Comparison of ENCODE assay signal across 17 cellular contexts in genomic region chr9:125106285-125106893, GRCh38. TPM values are rescaled to one million over a fixed set of nuclear protein-coding genes. Genes with fewer than 3 reads are reported as not detected.
DNase-seq lines count a peak whose midpoint lies in the region; ATAC-seq and TF ChIP-seq lines count a peak whose summit lies in the region.
"Had no signal": no experiment of that assay in that cellular context is flagged by ENCODE, and none has a peak within 500 bp of the region (broad histone marks: within the 10 kb centered on the region; RNA-seq: fewer than 3 reads in every experiment).

No MANE protein-coding gene starts in this region.

- peak overlapping the region; percentile 70 for H3K27ac Mint-ChIP-seq in osteocyte (ENCODE audit: unreplicated experiment)
- H3K27ac Mint-ChIP-seq: activated CD8-positive, alpha-beta T cell treated with anti-CD3 and anti-CD28 coated beads, Interleukin-2, amount 10 ng/mL, durations not matched to agents 7 days and 5 days; activated T-helper 1 cell treated with anti-CD3 and anti-CD28 coated beads, Interleukin-12 subunit alpha, Interleukin-12 subunit beta, Interleukin-2, Interleukin-4 antibody, amounts not matched to agents 30 ng/mL and 10 ng/mL and 1 ng/mL, durations not matched to agents 14 hours and 24 hours and 36 hours; T-cell had no signal

- no peak overlapping the region for H3K4me3 ChIP-seq in upper lobe of right lung
- H3K4me3 ChIP-seq: suprapubic skin had no signal

- no peaks in the 10 kb centered on the region for H3K9me3 ChIP-seq in upper lobe of right lung
- H3K9me3 ChIP-seq: suprapubic skin had no signal

- H3K4me3 Mint-ChIP-seq in osteocyte (ENCODE audit: unreplicated experiment) = no peak overlapping the region
- H3K4me3 Mint-ChIP-seq: activated CD8-positive, alpha-beta T cell treated with anti-CD3 and anti-CD28 coated beads, Interleukin-2, amount 10 ng/mL, durations not matched to agents 7 days and 5 days; activated T-helper 1 cell treated with anti-CD3 and anti-CD28 coated beads, Interleukin-12 subunit alpha, Interleukin-12 subunit beta, Interleukin-2, Interleukin-4 antibody, amounts not matched to agents 30 ng/mL and 10 ng/mL and 1 ng/mL, durations not matched to agents 14 hours and 24 hours and 36 hours; neural crest cell; T-cell had no signal

- H3K27ac ChIP-seq in upper lobe of right lung = no peak overlapping the region
- H3K27ac ChIP-seq: suprapubic skin, WERI-Rb-1 had no signal

- H3K36me3 Mint-ChIP-seq in osteocyte (ENCODE audit: unreplicated experiment) = peaks cover 5% of the 10 kb centered on the region

- no peaks in the 10 kb centered on the region for H3K4me1 ChIP-seq in upper lobe of right lung
- H3K4me1 ChIP-seq: suprapubic skin had no signal

- peaks cover 10% of the 10 kb centered on the region for H3K4me1 Mint-ChIP-seq in osteocyte (ENCODE audit: unreplicated experiment)
- H3K4me1 Mint-ChIP-seq: neural crest cell had no signal

- intact Hi-C loops in upper lobe of right lung (cut with DNase I) = no loop called here

- no peaks in the 10 kb centered on the region for H3K27me3 Mint-ChIP-seq in osteocyte (ENCODE audit: unreplicated experiment)
- H3K27me3 Mint-ChIP-seq: T-cell had no signal

- H3K9me3 Mint-ChIP-seq in osteocyte (ENCODE audit: unreplicated experiment) = peaks cover 8% of the 10 kb centered on the region

- DNase-seq in COLO829 (ENCODE audit: low spot score) = peak; percentile 53
- DNase-seq in M059J (ENCODE audit: low read depth) = peak; percentile 62
- DNase-seq in dedifferentiated amniotic fluid mesenchymal stem cell (ENCODE audit: extremely low spot score) = peak; percentile 73
- no peak for DNase-seq in osteocyte (ENCODE audit: extremely low spot score, unreplicated experiment)
- DNase-seq in DMS79 treated with DMSO at 0.1 percent for 48 hours (lab: John Stamatoyannopoulos, UW) = no peak
- no peak for DNase-seq in inferior parietal cortex (ENCODE audit: extremely low spot score)
- DNase-seq in upper lobe of right lung = no peak
- DNase-seq: activated CD8-positive, alpha-beta T cell treated with anti-CD3 and anti-CD28 coated beads, Interleukin-2, amount 10 ng/mL, durations not matched to agents 7 days and 5 days; DMS53; NCI-H1105 treated with DMSO at 0.1 percent for 48 hours; NCI-H2171 treated with DMSO at 0.1 percent for 48 hours; T-cell; WERI-Rb-1 had no signal

- ATAC-seq in GM18498 (IDR thresholded peaks at IDR 0.05; ENCODE audit: unreplicated experiment) = no peak
- no peak for ATAC-seq in upper lobe of right lung
- ATAC-seq: activated CD8-positive, alpha-beta T cell treated with anti-CD3 and anti-CD28 coated beads, Interleukin-2, amount 10 ng/mL, durations not matched to agents 7 days and 5 days; T-cell had no signal

- no peaks in the 10 kb centered on the region for H3K36me3 ChIP-seq in upper lobe of right lung
- H3K36me3 ChIP-seq: suprapubic skin, WERI-Rb-1 had no signal

- H3K27me3 ChIP-seq in upper lobe of right lung = no peaks in the 10 kb centered on the region
- H3K27me3 ChIP-seq: suprapubic skin had no signal

- no peak for TF ChIP-seq CTCF in osteocyte (IDR thresholded peaks at IDR 0.05)
- no peak for TF ChIP-seq CTCF in upper lobe of right lung (IDR thresholded peaks at IDR 0.05)

RNA-seq across cellular contexts. Expression of gene SCAI, which starts 36.9 kb away (rescaled TPM):
- total RNA-seq in M059J (2014; rRNA removed; shearing (Covaris generic)) = 1.1 and 3.0 TPM in 2 replicates
- total RNA-seq in osteocyte (7.8 and 8.6 TPM in 2 replicates), upper lobe of right lung (14.9 TPM)

Comparison
In these comparisons a context has a peak if more than half of its experiments do, and no peak if none do; other contexts are left out.
1. DNase-seq: peak in COLO829 (single experiment), M059J (single experiment) and dedifferentiated amniotic fluid mesenchymal stem cell (single experiment); none in osteocyte (single experiment), DMS79 treated with DMSO at 0.1 percent for 48 hours (single experiment), inferior parietal cortex (single experiment) and upper lobe of right lung (single experiment).